ENCODE assay signal across 19 cellular contexts in the genomic region with DNA sequence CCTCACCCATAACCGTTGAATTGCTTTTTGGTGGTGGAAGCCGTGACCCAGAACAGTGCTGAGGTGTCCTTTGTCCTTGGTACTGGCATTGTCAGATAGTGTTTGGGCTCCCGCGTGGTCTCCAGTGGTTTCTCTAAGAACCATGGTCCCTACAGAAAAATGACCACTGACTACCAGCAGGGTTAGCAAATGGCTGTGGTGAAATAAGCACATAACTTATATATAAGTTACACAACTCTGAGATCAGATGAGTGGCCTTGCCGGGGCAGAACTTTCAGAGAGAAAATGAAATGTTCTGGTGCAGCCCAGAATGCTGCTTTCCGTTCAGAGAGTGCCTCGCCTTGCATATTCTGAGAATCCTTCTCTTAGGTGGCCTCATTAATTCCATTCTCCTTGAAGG. TPM values are rescaled to one million over a fixed set of nuclear protein-coding genes. Genes with fewer than 3 reads are reported as not detected.
"Had no signal": no experiment of that assay in that cellular context is flagged by ENCODE, and none has a peak within 500 bp of the region (broad histone marks: within the 10 kb centered on the region; RNA-seq: fewer than 3 reads in every experiment).

No MANE protein-coding gene starts in this region.

- H3K36me3 Mint-ChIP-seq: natural killer cell had no signal

- H3K27ac Mint-ChIP-seq: activated CD4-positive, alpha-beta T cell treated with anti-CD3 and anti-CD28 coated beads, Interleukin-2, amount 10 ng/mL, durations not matched to agents 24 days and 14 days; activated CD8-positive, alpha-beta T cell treated with anti-CD3 and anti-CD28 coated beads for 36 hours; activated naive CD4-positive, alpha-beta T cell treated with anti-CD3 and anti-CD28 coated beads, Interleukin-2, amount 50 U/mL, for 24 hours; activated T-cell treated with anti-CD3 and anti-CD28 coated beads, Interleukin-2, amount 50 U/mL, for 24 hours; natural killer cell; T-helper 2 cell treated with Interferon-gamma antibody and Interleukin-4, amounts not matched to agents 5 μg/mL and 100 μg/mL, for 36 hours had no signal

- H3K27me3 Mint-ChIP-seq: activated CD4-positive, alpha-beta T cell treated with anti-CD3 and anti-CD28 coated beads, Interleukin-2, amount 10 ng/mL, durations not matched to agents 24 days and 14 days; activated CD8-positive, alpha-beta T cell treated with anti-CD3 and anti-CD28 coated beads for 36 hours; activated naive CD4-positive, alpha-beta T cell treated with anti-CD3 and anti-CD28 coated beads, Interleukin-2, amount 50 U/mL, for 24 hours; activated T-cell treated with anti-CD3 and anti-CD28 coated beads, Interleukin-2, amount 50 U/mL, for 24 hours had no signal

- H3K9ac ChIP-seq: parathyroid adenoma had no signal

- H3K27ac ChIP-seq: colonic mucosa, left ventricle myocardium inferior, neutrophil, parathyroid adenoma, right lobe of liver, SK-N-MC, vagina had no signal

- H3K4me1 ChIP-seq: parathyroid adenoma had no signal

- H3K9me3 Mint-ChIP-seq: activated CD4-positive, alpha-beta T cell treated with anti-CD3 and anti-CD28 coated beads, Interleukin-2, amount 10 ng/mL, durations not matched to agents 24 days and 14 days; activated CD8-positive, alpha-beta T cell treated with anti-CD3 and anti-CD28 coated beads for 36 hours; activated naive CD4-positive, alpha-beta T cell treated with anti-CD3 and anti-CD28 coated beads, Interleukin-2, amount 50 U/mL, for 24 hours; activated T-cell treated with anti-CD3 and anti-CD28 coated beads, Interleukin-2, amount 50 U/mL, for 24 hours; natural killer cell; T-helper 2 cell treated with Interferon-gamma antibody and Interleukin-4, amounts not matched to agents 5 μg/mL and 100 μg/mL, for 36 hours had no signal

- H3K9me3 ChIP-seq: colonic mucosa, left ventricle myocardium inferior, neutrophil, right lobe of liver, vagina had no signal

- DNase-seq: activated CD4-positive, alpha-beta T cell treated with anti-CD3 and anti-CD28 coated beads, Interleukin-2, amount 10 ng/mL, durations not matched to agents 24 days and 14 days; activated CD8-positive, alpha-beta T cell treated with anti-CD3 and anti-CD28 coated beads for 36 hours; activated gamma-delta T cell; activated T-cell treated with anti-CD3 and anti-CD28 coated beads, Interleukin-2, amount 50 U/mL, for 24 hours; central memory CD4-positive, alpha-beta T cell; foreskin melanocyte; glutamatergic neuron; hypothalamus; left ventricle myocardium inferior; natural killer cell; right lobe of liver; stimulated activated naive CD4-positive, alpha-beta T cell had no signal

- ATAC-seq: activated CD8-positive, alpha-beta T cell treated with anti-CD3 and anti-CD28 coated beads for 36 hours; natural killer cell; right lobe of liver had no signal

- H2AFZ ChIP-seq: parathyroid adenoma had no signal

- H3K27me3 ChIP-seq: colonic mucosa, neutrophil, right lobe of liver, vagina had no signal

- H3K4me3 ChIP-seq: colonic mucosa, left ventricle myocardium inferior, right lobe of liver, SK-N-MC, vagina had no signal

- H3K4me3 Mint-ChIP-seq: activated CD4-positive, alpha-beta T cell treated with anti-CD3 and anti-CD28 coated beads, Interleukin-2, amount 10 ng/mL, durations not matched to agents 24 days and 14 days; activated CD8-positive, alpha-beta T cell treated with anti-CD3 and anti-CD28 coated beads for 36 hours; activated naive CD4-positive, alpha-beta T cell treated with anti-CD3 and anti-CD28 coated beads, Interleukin-2, amount 50 U/mL, for 24 hours; activated T-cell treated with anti-CD3 and anti-CD28 coated beads, Interleukin-2, amount 50 U/mL, for 24 hours; natural killer cell; T-helper 2 cell treated with Interferon-gamma antibody and Interleukin-4, amounts not matched to agents 5 μg/mL and 100 μg/mL, for 36 hours had no signal

RNA-seq across cellular contexts. Expression of gene RSPH1, which starts 22.6 kb away (rescaled TPM):
- total RNA-seq: activated CD4-positive, alpha-beta T cell treated with anti-CD3 and anti-CD28 coated beads, Interleukin-2, amount 10 ng/mL, durations not matched to agents 24 days and 14 days; activated CD8-positive, alpha-beta T cell treated with anti-CD3 and anti-CD28 coated beads for 36 hours; left ventricle myocardium inferior; vagina had no signal
